Comparison of ENCODE assay signal across 18 cellular contexts in the genomic region with DNA sequence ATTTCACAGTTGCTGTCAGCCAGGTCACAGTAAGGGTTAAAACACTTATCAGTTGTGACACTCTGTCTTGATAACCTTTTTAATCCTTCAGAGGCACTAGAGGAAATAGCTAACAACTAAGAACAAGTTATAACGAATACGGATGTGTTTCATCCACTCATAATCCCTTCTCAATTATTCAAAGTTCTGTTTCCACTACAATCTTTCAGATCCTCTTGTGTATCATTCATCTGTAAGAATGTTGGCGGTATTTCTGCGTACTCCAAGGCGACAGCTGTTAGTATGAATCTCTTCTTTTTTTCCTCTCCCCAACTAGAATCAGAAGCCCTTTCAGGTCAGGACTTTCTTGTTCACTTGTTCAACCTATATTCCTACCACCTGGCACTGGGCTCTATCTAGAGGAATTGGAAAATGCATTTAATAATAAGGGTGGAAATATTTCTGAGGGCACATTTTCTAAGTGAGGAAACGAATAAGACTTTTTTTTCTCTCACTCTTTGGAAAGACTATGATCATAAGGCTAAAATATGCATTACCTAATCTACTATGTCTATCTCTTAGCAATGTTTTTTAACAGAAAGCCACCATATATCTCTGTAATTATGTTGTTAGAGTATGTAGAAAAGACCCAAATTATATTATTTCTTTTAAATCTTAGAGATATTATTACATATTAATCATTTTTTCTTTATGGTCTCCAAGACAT.
DNase-seq lines count a peak whose midpoint lies in the region; TF ChIP-seq lines count a peak whose summit lies in the region.
"Had no signal": no experiment of that assay in that cellular context is flagged by ENCODE, and none has a peak within 500 bp of the region (broad histone marks: within the 10 kb centered on the region; RNA-seq: fewer than 3 reads in every experiment).

No MANE protein-coding gene starts in this region.

- peak overlapping the region; percentile 36 for H3K4me2 ChIP-seq in OCI-LY3 (ENCODE audit: low read length)
- no peak overlapping the region for H3K4me2 ChIP-seq in mesendoderm (ENCODE audit: low read length)
- H3K4me2 ChIP-seq: BLaER1 had no signal

- no peak overlapping the region for H3K27ac ChIP-seq in OCI-LY3 (ENCODE audit: low read length)
- no peak overlapping the region for H3K27ac ChIP-seq in mesendoderm (ENCODE audit: low read depth, low read length)
- H3K27ac ChIP-seq: BLaER1, HL-60 had no signal

- no peak overlapping the region for H3K18ac ChIP-seq in mesendoderm (ENCODE audit: low read length)

- DNase-seq in NCI-H2171 treated with DMSO at 0.1 percent for 48 hours (lab: John Stamatoyannopoulos, UW): peak; percentile 22
- no peak for DNase-seq in NCI-H2171 (lab: John Stamatoyannopoulos, UW)
- DNase-seq in epithelial cell of esophagus (ENCODE audit: low read depth): peak; percentile 8
- DNase-seq in mesendoderm: peak; percentile 67
- DNase-seq in GOT3 (lab: John Stamatoyannopoulos, UW): no peak
- DNase-seq in SK-N-DZ (ENCODE audit: low spot score): no peak
- no peak for DNase-seq in osteocyte (ENCODE audit: extremely low spot score, unreplicated experiment)
- DNase-seq: 8988T; AML-193; Caco-2; CD8-positive, alpha-beta memory T cell; DND-41; GDM1; HCEC 1CT; HFFc6 had no signal

- no peak overlapping the region for H3K56ac ChIP-seq in mesendoderm (ENCODE audit: low read length)

- no peak overlapping the region for H3K27ac Mint-ChIP-seq in osteocyte (ENCODE audit: unreplicated experiment)
- H3K27ac Mint-ChIP-seq: CD8-positive, alpha-beta memory T cell; HFFc6 had no signal

- no peaks in the 10 kb centered on the region for H3K9me3 Mint-ChIP-seq in osteocyte (ENCODE audit: unreplicated experiment)

- H3K4me3 Mint-ChIP-seq in osteocyte (ENCODE audit: unreplicated experiment): no peak overlapping the region
- H3K4me3 Mint-ChIP-seq: CD8-positive, alpha-beta memory T cell; HFFc6 had no signal

- no peak overlapping the region for H2AK5ac ChIP-seq in mesendoderm (ENCODE audit: low read length)

- no peaks in the 10 kb centered on the region for H3K4me1 Mint-ChIP-seq in osteocyte (ENCODE audit: unreplicated experiment)
- H3K4me1 Mint-ChIP-seq: CD8-positive, alpha-beta memory T cell had no signal

- no peak overlapping the region for H2BK5ac ChIP-seq in mesendoderm (ENCODE audit: low read length)

- H4K20me1 ChIP-seq in OCI-LY3 (ENCODE audit: insufficient read depth, low read length): no peaks in the 10 kb centered on the region
- H4K20me1 ChIP-seq: BLaER1 had no signal

- no peaks in the 10 kb centered on the region for H3K79me1 ChIP-seq in mesendoderm (ENCODE audit: low read length)

- no peak for TF ChIP-seq CTCF in OCI-LY3 (IDR thresholded peaks at IDR 0.05; ENCODE audit: low read depth, low read length)
- no peak for TF ChIP-seq CTCF in epithelial cell of esophagus (IDR thresholded peaks at IDR 0.05; ENCODE audit: insufficient read depth, low read depth, low read length, missing control alignments)
- TF ChIP-seq CTCF in osteocyte (IDR thresholded peaks at IDR 0.05): no peak

- H3K27me3 ChIP-seq in OCI-LY3 (ENCODE audit: low read depth, low read length) (no peaks in the 10 kb centered on the region), mesendoderm (ENCODE audit: insufficient read depth, low read length, poor library complexity) (no peaks in the 10 kb centered on the region)
- H3K27me3 ChIP-seq: BLaER1 had no signal

- no peaks in the 10 kb centered on the region for H3K36me3 ChIP-seq in OCI-LY3 (replicated peaks; ENCODE audit: low read depth, low read length)
- H3K36me3 ChIP-seq in mesendoderm (ENCODE audit: control insufficient read depth, insufficient read depth, low read length): no peaks in the 10 kb centered on the region
- H3K36me3 ChIP-seq: BLaER1 had no signal

- WGBS in mesendoderm (ENCODE audit: extremely low coverage, insufficient coverage, low lambda C conversion rate): no CpG with 5 or more reads among the region's 6 CpGs

- H3K36me3 Mint-ChIP-seq in osteocyte (ENCODE audit: unreplicated experiment): no peaks in the 10 kb centered on the region
- H3K36me3 Mint-ChIP-seq: CD8-positive, alpha-beta memory T cell had no signal

- H3K79me2 ChIP-seq in OCI-LY3 (ENCODE audit: low read length): no peaks in the 10 kb centered on the region
- no peaks in the 10 kb centered on the region for H3K79me2 ChIP-seq in mesendoderm (ENCODE audit: control insufficient read depth, insufficient read depth, low read length)

- no peak overlapping the region for H2BK15ac ChIP-seq in mesendoderm (replicated peaks; ENCODE audit: low read depth)

- H3K9me3 ChIP-seq in OCI-LY3 (ENCODE audit: insufficient read depth, low read length): no peaks in the 10 kb centered on the region
- H3K9me3 ChIP-seq: BLaER1, Caco-2 had no signal

- peaks cover 2% of the 10 kb centered on the region for H3K27me3 Mint-ChIP-seq in osteocyte (ENCODE audit: unreplicated experiment)
- H3K27me3 Mint-ChIP-seq: CD8-positive, alpha-beta memory T cell had no signal

- H3K9ac ChIP-seq in OCI-LY3 (ENCODE audit: low read length) (no peak overlapping the region), mesendoderm (ENCODE audit: low read length) (no peak overlapping the region)
- H3K9ac ChIP-seq: BLaER1 had no signal

- H3K4me3 ChIP-seq in OCI-LY3 (ENCODE audit: low read length) (peak overlapping the region; percentile 6; the same call in 1 of the 2 replicates), epithelial cell of esophagus (ENCODE audit: low read length) (no peak overlapping the region), mesendoderm (ENCODE audit: low read length) (no peak overlapping the region)
- H3K4me3 ChIP-seq: BLaER1 had no signal

- H3K4ac ChIP-seq in mesendoderm (ENCODE audit: low read depth, low read length): no peak overlapping the region

- H2BK120ac ChIP-seq in mesendoderm (ENCODE audit: low read depth, low read length): no peak overlapping the region

- no peak overlapping the region for H3K23ac ChIP-seq in mesendoderm (ENCODE audit: low read length)

- no peak overlapping the region for H2AFZ ChIP-seq in OCI-LY3 (ENCODE audit: low read depth, low read length)

- no peak overlapping the region for H4K8ac ChIP-seq in mesendoderm (ENCODE audit: low read depth, low read length)

- no peak overlapping the region for H4K5ac ChIP-seq in mesendoderm (ENCODE audit: low read length)

- H3K4me1 ChIP-seq in OCI-LY3 (ENCODE audit: low read length): peaks cover 13% of the 10 kb centered on the region
- no peaks in the 10 kb centered on the region for H3K4me1 ChIP-seq in mesendoderm (ENCODE audit: control insufficient read depth, low read depth, low read length)
- H3K4me1 ChIP-seq: BLaER1, Caco-2 had no signal

Comparison
In these comparisons a context has a peak if more than half of its experiments do, and no peak if none do; other contexts are left out.
1. DNase-seq: peak in NCI-H2171 treated with DMSO at 0.1 percent for 48 hours (single experiment), epithelial cell of esophagus (single experiment) and mesendoderm (single experiment); none in NCI-H2171 (single experiment), GOT3 (single experiment), SK-N-DZ (single experiment) and osteocyte (single experiment).